Comparison of ENCODE assay signal across 11 cellular contexts in genomic region chr7:148304456-148304855, GRCh38.
A peak's percentile ranks its signal among the peaks of the same experiment; 100 is the strongest.
DNase-seq lines count a peak whose midpoint lies in the region; ATAC-seq and TF ChIP-seq lines count a peak whose summit lies in the region.
"Had no signal": no experiment of that assay in that cellular context is flagged by ENCODE, and none has a peak within 500 bp of the region (broad histone marks: within the 10 kb centered on the region; RNA-seq: fewer than 3 reads in every experiment).

No MANE protein-coding gene starts in this region.

- in situ Hi-C loops in transverse colon (cut with MboI; ENCODE audit: low pct_ligation_motif_present in 1 of 4, low pct_unique_long_range_greater_than_20kb in 1 of 4, low sequenced_read_pairs in 3 of 4): no loop called here

- intact Hi-C loops in left ventricle myocardium inferior (cut with micrococcal nuclease): no loop called here
- intact Hi-C loops in heart right ventricle (cut with DNase I): no loop called here
- intact Hi-C loops in transverse colon (cut with DNase I; ENCODE audit: low total_unique reads): no loop called here

- H3K4me1 ChIP-seq in left ventricle myocardium inferior (peaks cover 19% of the 10 kb centered on the region), heart right ventricle (peaks cover 5 to 29% (median 21%) of the 10 kb centered on the region in 9 donors), transverse colon (peaks cover 0 to 10% (median 0%) of the 10 kb centered on the region in 4 donors)
- H3K4me1 ChIP-seq: left lung had no signal

- H3K27ac ChIP-seq in left ventricle myocardium inferior (replicated peaks) (peak overlapping the region; percentile 58), heart right ventricle (peak overlapping the region in 5 of 10 donors; percentile 4 to 49 (median 46)), transverse colon (peak overlapping the region in 2 of 4 donors; percentile 30 to 39)
- H3K27ac ChIP-seq: left lung had no signal

- TF ChIP-seq CTCF in left ventricle myocardium inferior (IDR thresholded peaks at IDR 0.05; ENCODE audit: borderline replicate concordance) (no peak), heart right ventricle (IDR thresholded peaks at IDR 0.05) (no peak), transverse colon (IDR thresholded peaks at IDR 0.05) (no peak)

- H3K27me3 ChIP-seq in left ventricle myocardium inferior (ENCODE audit: low read depth) (no peaks in the 10 kb centered on the region), heart right ventricle (no peaks in the 10 kb centered on the region), transverse colon (no peaks in the 10 kb centered on the region)
- H3K27me3 ChIP-seq: left lung had no signal

- H3K4me3 ChIP-seq in left ventricle myocardium inferior (no peak overlapping the region), heart right ventricle (no peak overlapping the region), transverse colon (no peak overlapping the region)
- H3K4me3 ChIP-seq: left lung had no signal

- no peak for TF ChIP-seq EP300 in transverse colon (IDR thresholded peaks at IDR 0.05; ENCODE audit: low read depth)

- ATAC-seq in heart right ventricle (no peak), HG03060 (IDR thresholded peaks at IDR 0.05; ENCODE audit: low read depth, unreplicated experiment) (peak; percentile 60), GM21717 (IDR thresholded peaks at IDR 0.05; ENCODE audit: unreplicated experiment) (no peak)
- ATAC-seq: left lung had no signal

- DNase-seq in left ventricle myocardium inferior (no peak), heart right ventricle (no peak), transverse colon (peak; percentile 21), inferior parietal cortex (ENCODE audit: extremely low spot score) (no peak), amygdala (lab: John Stamatoyannopoulos, UW) (no peak)
- DNase-seq: activated CD8-positive, alpha-beta memory T cell treated with anti-CD3 and anti-CD28 coated beads for 24 hours; left lung; NCI-H1092 treated with DMSO at 0.1 percent for 48 hours had no signal

- TF ChIP-seq POLR2A in Raji (IDR thresholded peaks at IDR 0.05; ENCODE audit: insufficient read depth, low read depth, low read length) (peak; percentile 42; the same call in 1 of the 2 replicates), transverse colon (IDR thresholded peaks at IDR 0.05) (no peak)

- H3K9me3 ChIP-seq in left ventricle myocardium inferior (replicated peaks): no peaks in the 10 kb centered on the region
- H3K9me3 ChIP-seq in heart right ventricle: no peaks in the 10 kb centered on the region
- no peaks in the 10 kb centered on the region for H3K9me3 ChIP-seq in transverse colon
- H3K9me3 ChIP-seq: left lung had no signal

- WGBS in heart right ventricle, 2 donors: 24 to 31% methylated on average over 1 of the region's 1 CpG
- WGBS in transverse colon (ENCODE audit: low coverage in 1 of 2), 2 donors: 38 to 40% methylated on average over 1 of the region's 1 CpG

- H3K36me3 ChIP-seq in left ventricle myocardium inferior (no peaks in the 10 kb centered on the region), heart right ventricle (no peaks in the 10 kb centered on the region), transverse colon (no peaks in the 10 kb centered on the region)
- H3K36me3 ChIP-seq: left lung had no signal
